ENCODE assay signal across 12 cellular contexts in genomic region chr3:6542795-6543194, GRCh38.
"Had no signal": no experiment of that assay in that cellular context is flagged by ENCODE, and none has a peak within 500 bp of the region (broad histone marks: within the 10 kb centered on the region; RNA-seq: fewer than 3 reads in every experiment).

No MANE protein-coding gene starts in this region.

- DNase-seq: activated CD4-positive, alpha-beta T cell treated with anti-CD3 and anti-CD28 coated beads, Interleukin-2, amount 50 U/mL, for 48 hours; activated naive CD4-positive, alpha-beta T cell treated with anti-CD3 and anti-CD28 coated beads, Interleukin-2, amount 10 ng/mL, durations not matched to agents 7 days and 5 days; activated T-cell treated with anti-CD3 and anti-CD28 coated beads, Interleukin-2, amount 50 U/mL, for 1 hour; adrenal gland; heart left ventricle; left cardiac atrium; midbrain; ovary; sigmoid colon; spleen; trophoblast cell; WERI-Rb-1 had no signal
